Comparison of ENCODE assay signal across 25 cellular contexts in the genomic region with DNA sequence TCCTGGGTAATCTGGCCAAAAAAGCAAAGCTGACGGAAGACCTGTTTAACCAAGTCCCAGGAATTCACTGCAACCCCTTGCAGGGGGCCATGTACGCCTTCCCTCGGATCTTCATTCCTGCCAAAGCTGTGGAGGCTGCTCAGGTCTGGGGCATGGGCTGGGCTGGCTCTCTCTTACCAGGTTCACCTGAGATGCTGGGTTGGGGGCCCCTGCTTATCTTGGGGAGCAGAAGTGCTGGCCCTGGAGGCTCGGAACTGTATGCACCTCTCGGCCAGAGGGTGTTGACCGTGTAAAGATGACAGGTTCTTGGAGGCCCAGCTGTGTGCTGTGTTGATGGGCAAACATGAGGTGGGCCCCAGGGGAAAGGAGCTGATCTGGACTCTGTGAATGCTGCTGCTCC.
"Had no signal": no experiment of that assay in that cellular context is flagged by ENCODE, and none has a peak within 500 bp of the region (broad histone marks: within the 10 kb centered on the region; RNA-seq: fewer than 3 reads in every experiment).

No MANE protein-coding gene starts in this region.

- H3K4me1 ChIP-seq: left lung, right atrium auricular region, tibial artery had no signal

- H3K79me2 ChIP-seq: parathyroid adenoma had no signal

- H3K9me3 ChIP-seq: left lung, lower lobe of right lung, neutrophil, right atrium auricular region, spleen, stomach, suprapubic skin, thoracic aorta, tibial artery, upper lobe of left lung, vagina had no signal

- H3K36me3 ChIP-seq: neutrophil, right atrium auricular region, vagina had no signal

- H3K9ac ChIP-seq: parathyroid adenoma had no signal

- DNase-seq: hypothalamus; immature natural killer cell; kidney; left colon; left lung; lower lobe of right lung; mammary epithelial cell; mesenchymal stem cell; naive thymus-derived CD8-positive, alpha-beta T cell; occipital lobe; small intestine; spleen; stimulated activated CD4-positive, alpha-beta T cell treated with anti-CD3 and anti-CD28 coated beads, Interleukin-4, amount 100 ng/mL, for 24 hours; stimulated activated naive CD8-positive, alpha-beta T cell treated with anti-CD3 and anti-CD28 coated beads, Interleukin-15, Interleukin-2, amounts not matched to agents 100 U/mL and 50 U/mL, for 24 hours; stomach; tibial artery; upper lobe of left lung had no signal

- ATAC-seq: left colon; left lung; lower lobe of right lung; naive thymus-derived CD8-positive, alpha-beta T cell; stimulated activated effector memory CD8-positive, alpha-beta T cell treated with anti-CD3 and anti-CD28 coated beads, Interleukin-12 subunit alpha, Interleukin-12 subunit beta, amount 100 ng/mL, for 72 hours; stimulated activated naive CD8-positive, alpha-beta T cell treated with anti-CD3 and anti-CD28 coated beads, Interleukin-15, Interleukin-2, amounts not matched to agents 100 U/mL and 50 U/mL, for 24 hours had no signal

- FAIRE-seq: islet of Langerhans, kidney, small intestine had no signal

- H3K27me3 ChIP-seq: left lung, neutrophil, right atrium auricular region, spleen, stomach, suprapubic skin, tibial artery, upper lobe of left lung, vagina had no signal

- H3K27ac ChIP-seq: left lung, lower lobe of right lung, neutrophil, parathyroid adenoma, right atrium auricular region, spleen, thoracic aorta, tibial artery, upper lobe of left lung, vagina had no signal

- H3K4me3 ChIP-seq: left lung, lower lobe of right lung, right atrium auricular region, spleen, stomach, suprapubic skin, thoracic aorta, tibial artery, upper lobe of left lung, vagina had no signal

- H2AFZ ChIP-seq: parathyroid adenoma had no signal
